In the genomic region with DNA sequence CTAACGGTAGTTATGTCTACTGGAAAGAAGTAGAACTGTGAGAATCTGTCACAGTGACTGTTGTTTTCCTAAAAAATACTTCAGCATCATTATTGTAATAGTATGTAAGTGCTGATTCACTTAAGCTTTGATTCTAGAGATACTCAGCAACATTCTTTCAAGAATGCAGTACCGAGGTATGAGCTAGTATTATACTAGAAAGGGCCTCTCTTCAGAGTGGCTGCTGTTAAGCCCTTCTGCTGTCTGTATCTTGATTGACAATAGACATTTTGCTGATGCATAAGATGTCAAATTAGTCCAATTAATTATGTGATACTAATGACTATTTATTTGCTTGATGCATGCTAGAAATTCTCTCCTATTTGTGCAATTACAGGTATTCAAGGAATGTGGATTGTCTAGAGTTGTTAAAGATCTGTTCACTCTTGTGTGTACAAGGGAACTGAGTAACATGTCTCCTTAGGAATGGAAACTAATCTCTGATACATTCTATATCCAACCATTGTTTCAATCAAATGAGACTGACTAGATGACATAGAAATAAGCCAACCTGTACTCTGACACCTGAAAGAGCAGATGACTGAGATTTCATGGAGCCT, we compare ENCODE assay signal across 14 cellular contexts.
"Had no signal": no experiment of that assay in that cellular context is flagged by ENCODE, and none has a peak within 500 bp of the region (broad histone marks: within the 10 kb centered on the region; RNA-seq: fewer than 3 reads in every experiment).

No MANE protein-coding gene starts in this region.

- ATAC-seq: activated T-helper 17 cell treated with anti-CD3 and anti-CD28 coated beads, Interleukin-2, amount 50 U/mL, for 72 hours; mucosa of descending colon; natural killer cell; right cardiac atrium; stimulated activated effector memory CD8-positive, alpha-beta T cell treated with anti-CD3 and anti-CD28 coated beads, Interleukin-12 subunit alpha, Interleukin-12 subunit beta, amount 100 ng/mL, for 72 hours had no signal

- H3K27me3 ChIP-seq: thyroid gland had no signal

- H3K36me3 ChIP-seq: thyroid gland had no signal

- H3K9me3 ChIP-seq: mucosa of descending colon, thyroid gland had no signal

- FAIRE-seq: frontal cortex had no signal

- DNase-seq: activated B cell treated with CpG ODN at 0.5 μM for 24 hours; activated CD4-positive, alpha-beta T cell treated with anti-CD3 and anti-CD28 coated beads, Interleukin-2, amount 10 ng/mL, durations not matched to agents 7 days and 5 days; activated naive CD4-positive, alpha-beta T cell treated with anti-CD3 and anti-CD28 coated beads, Interleukin-2, amount 50 U/mL, for 16 hours; activated T-cell treated with anti-CD3 and anti-CD28 coated beads for 4 hours; amniotic stem cell; mucosa of descending colon; natural killer cell; posterior cingulate gyrus; right cardiac atrium; thyroid gland had no signal

- H3K27ac ChIP-seq: thyroid gland had no signal

- H3K4me3 ChIP-seq: mucosa of descending colon, smooth muscle cell, thyroid gland had no signal
